In genomic region chr5:54669285-54669684, GRCh38 we compare ENCODE assay signal across 20 cellular contexts.
DNase-seq lines count a peak whose midpoint lies in the region; ATAC-seq, FAIRE-seq and TF ChIP-seq lines count a peak whose summit lies in the region.
"Had no signal": no experiment of that assay in that cellular context is flagged by ENCODE, and none has a peak within 500 bp of the region (broad histone marks: within the 10 kb centered on the region; RNA-seq: fewer than 3 reads in every experiment).

No MANE protein-coding gene starts in this region.

- no peaks in the 10 kb centered on the region for H3K9me3 ChIP-seq in T-helper 17 cell (ENCODE audit: control insufficient read depth, low read length, poor library complexity, severe bottlenecking)
- H3K9me3 ChIP-seq in subcutaneous abdominal adipose tissue (ENCODE audit: control insufficient read depth in 5 of 5, low read length in 5 of 5) = peaks cover 0 to 4% (median 0%) of the 10 kb centered on the region in 5 donors
- H3K9me3 ChIP-seq: mucosa of descending colon had no signal

- no peak overlapping the region for H3K9ac ChIP-seq in subcutaneous abdominal adipose tissue (ENCODE audit: low read length in 5 of 5)
- H3K9ac ChIP-seq: parathyroid adenoma had no signal

- DNase-seq in activated CD4-positive, alpha-beta T cell treated with anti-CD3 and anti-CD28 coated beads, Interleukin-2, amount 10 ng/mL, durations not matched to agents 7 days and 5 days = no peak
- DNase-seq in activated CD4-positive, alpha-beta T cell treated with anti-CD3 and anti-CD28 coated beads, Interleukin-2, amount 50 U/mL, for 4 hours = no peak
- DNase-seq in T-helper 17 cell (no peak), fibroblast of villous mesenchyme (ENCODE audit: low read depth) (peak; percentile 67), RCC 7860 (ENCODE audit: low spot score) (no peak), type B pancreatic cell (ENCODE audit: extremely low spot score, unreplicated experiment) (no peak)
- DNase-seq: Caco-2; mucosa of descending colon; NCI-H748 treated with DMSO at 0.1 percent for 48 hours; PC-9; spleen; stimulated activated naive B cell treated with anti-CD40 and anti-IgM and Interleukin-4, amounts not matched to agents 10 μg/mL and 1 μg/mL and 100 μg/mL, for 72 hours had no signal

- peaks cover 41% of the 10 kb centered on the region for H3K36me3 Mint-ChIP-seq in activated CD4-positive, alpha-beta T cell treated with anti-CD3 and anti-CD28 coated beads, Interleukin-2, amount 10 ng/mL, durations not matched to agents 7 days and 5 days (ENCODE audit: low read depth)
- no peaks in the 10 kb centered on the region for H3K36me3 Mint-ChIP-seq in T-helper 17 cell (ENCODE audit: low read depth)
- peaks cover 3% of the 10 kb centered on the region for H3K36me3 Mint-ChIP-seq in type B pancreatic cell

- H3K27ac Mint-ChIP-seq in activated CD4-positive, alpha-beta T cell treated with anti-CD3 and anti-CD28 coated beads, Interleukin-2, amount 10 ng/mL, durations not matched to agents 7 days and 5 days = peak overlapping the region; percentile 39
- H3K27ac Mint-ChIP-seq in T-helper 17 cell = peak overlapping the region; percentile 22
- H3K27ac Mint-ChIP-seq in type B pancreatic cell = no peak overlapping the region
- H3K27ac Mint-ChIP-seq: GM23338; stimulated activated naive B cell treated with anti-CD40 and anti-IgM and Interleukin-4, amounts not matched to agents 10 μg/mL and 1 μg/mL and 100 μg/mL, for 72 hours had no signal

- no peak overlapping the region for H3K4me3 Mint-ChIP-seq in activated CD4-positive, alpha-beta T cell treated with anti-CD3 and anti-CD28 coated beads, Interleukin-2, amount 10 ng/mL, durations not matched to agents 7 days and 5 days
- no peak overlapping the region for H3K4me3 Mint-ChIP-seq in T-helper 17 cell
- H3K4me3 Mint-ChIP-seq in type B pancreatic cell = no peak overlapping the region
- H3K4me3 Mint-ChIP-seq: GM23338 had no signal

- ATAC-seq in T-helper 17 cell = no peak
- no peak for ATAC-seq in HG03280 (IDR thresholded peaks at IDR 0.05; ENCODE audit: unreplicated experiment)
- ATAC-seq: GM23338; mucosa of descending colon; stimulated activated naive B cell treated with anti-CD40 and anti-IgM and Interleukin-4, amounts not matched to agents 10 μg/mL and 1 μg/mL and 100 μg/mL, for 72 hours had no signal

- H3K4me1 ChIP-seq in subcutaneous abdominal adipose tissue (ENCODE audit: control insufficient read depth in 5 of 5, insufficient read depth in 5 of 5, low read length in 5 of 5) = peaks cover 0 to 45% (median 36%) of the 10 kb centered on the region in 5 donors
- H3K4me1 ChIP-seq: parathyroid adenoma had no signal

- H3K36me3 ChIP-seq in subcutaneous abdominal adipose tissue (ENCODE audit: control insufficient read depth in 5 of 5, insufficient read depth in 5 of 5, low read length in 5 of 5) = no peaks in the 10 kb centered on the region
- H3K36me3 ChIP-seq: esophagus muscularis mucosa, spleen had no signal

- H3K27ac ChIP-seq in subcutaneous abdominal adipose tissue (ENCODE audit: low read depth, low read length) = peak overlapping the region; percentile 52
- H3K27ac ChIP-seq: esophagus muscularis mucosa, parathyroid adenoma, PC-9 had no signal

- H3K27me3 Mint-ChIP-seq in activated CD4-positive, alpha-beta T cell treated with anti-CD3 and anti-CD28 coated beads, Interleukin-2, amount 10 ng/mL, durations not matched to agents 7 days and 5 days = peaks cover 2% of the 10 kb centered on the region
- no peaks in the 10 kb centered on the region for H3K27me3 Mint-ChIP-seq in T-helper 17 cell
- no peaks in the 10 kb centered on the region for H3K27me3 Mint-ChIP-seq in type B pancreatic cell
- H3K27me3 Mint-ChIP-seq: stimulated activated naive B cell treated with anti-CD40 and anti-IgM and Interleukin-4, amounts not matched to agents 10 μg/mL and 1 μg/mL and 100 μg/mL, for 72 hours had no signal

- CTCF ChIA-PET in activated CD4-positive, alpha-beta T cell treated with anti-CD3 and anti-CD28 coated beads, Interleukin-2, amount 10 ng/mL, durations not matched to agents 7 days and 5 days (lab: Charles Lee) = no interaction called here

- TF ChIP-seq CTCF in fibroblast of villous mesenchyme (IDR thresholded peaks at IDR 0.05; ENCODE audit: insufficient read depth, low read depth, low read length) (no peak), type B pancreatic cell (conservative IDR thresholded peaks at IDR 0.05) (no peak)

- POLR2A ChIA-PET in activated CD4-positive, alpha-beta T cell treated with anti-CD3 and anti-CD28 coated beads, Interleukin-2, amount 10 ng/mL, durations not matched to agents 7 days and 5 days (lab: Charles Lee) = no interaction called here

- H3K4me3 ChIP-seq in fibroblast of villous mesenchyme (ENCODE audit: low read depth, low read length) (no peak overlapping the region), subcutaneous abdominal adipose tissue (ENCODE audit: low read depth in 1 of 5, low read length in 5 of 5) (no peak overlapping the region)
- H3K4me3 ChIP-seq: esophagus muscularis mucosa, GM23338, mucosa of descending colon, PC-9, spleen had no signal

- no peaks in the 10 kb centered on the region for H3K27me3 ChIP-seq in subcutaneous abdominal adipose tissue (ENCODE audit: control insufficient read depth in 5 of 5, insufficient read depth in 4 of 5, low read length in 5 of 5)
- H3K27me3 ChIP-seq: esophagus muscularis mucosa, spleen had no signal

- H3K9me3 Mint-ChIP-seq in activated CD4-positive, alpha-beta T cell treated with anti-CD3 and anti-CD28 coated beads, Interleukin-2, amount 10 ng/mL, durations not matched to agents 7 days and 5 days = peaks cover 36% of the 10 kb centered on the region
- peaks cover 18% of the 10 kb centered on the region for H3K9me3 Mint-ChIP-seq in type B pancreatic cell

- H3K4me1 Mint-ChIP-seq in activated CD4-positive, alpha-beta T cell treated with anti-CD3 and anti-CD28 coated beads, Interleukin-2, amount 10 ng/mL, durations not matched to agents 7 days and 5 days = peaks cover 52% of the 10 kb centered on the region
- H3K4me1 Mint-ChIP-seq in T-helper 17 cell (peaks cover 23% of the 10 kb centered on the region), type B pancreatic cell (ENCODE audit: unreplicated experiment) (peaks cover 11% of the 10 kb centered on the region)
- H3K4me1 Mint-ChIP-seq: GM23338 had no signal

- FAIRE-seq in RCC 7860 (lab: Jason Lieb, UNC) = no peak
- FAIRE-seq: A204.1, G401.6, GM12892 had no signal
